1 cellular context compared by ENCODE assay signal in the genomic region with DNA sequence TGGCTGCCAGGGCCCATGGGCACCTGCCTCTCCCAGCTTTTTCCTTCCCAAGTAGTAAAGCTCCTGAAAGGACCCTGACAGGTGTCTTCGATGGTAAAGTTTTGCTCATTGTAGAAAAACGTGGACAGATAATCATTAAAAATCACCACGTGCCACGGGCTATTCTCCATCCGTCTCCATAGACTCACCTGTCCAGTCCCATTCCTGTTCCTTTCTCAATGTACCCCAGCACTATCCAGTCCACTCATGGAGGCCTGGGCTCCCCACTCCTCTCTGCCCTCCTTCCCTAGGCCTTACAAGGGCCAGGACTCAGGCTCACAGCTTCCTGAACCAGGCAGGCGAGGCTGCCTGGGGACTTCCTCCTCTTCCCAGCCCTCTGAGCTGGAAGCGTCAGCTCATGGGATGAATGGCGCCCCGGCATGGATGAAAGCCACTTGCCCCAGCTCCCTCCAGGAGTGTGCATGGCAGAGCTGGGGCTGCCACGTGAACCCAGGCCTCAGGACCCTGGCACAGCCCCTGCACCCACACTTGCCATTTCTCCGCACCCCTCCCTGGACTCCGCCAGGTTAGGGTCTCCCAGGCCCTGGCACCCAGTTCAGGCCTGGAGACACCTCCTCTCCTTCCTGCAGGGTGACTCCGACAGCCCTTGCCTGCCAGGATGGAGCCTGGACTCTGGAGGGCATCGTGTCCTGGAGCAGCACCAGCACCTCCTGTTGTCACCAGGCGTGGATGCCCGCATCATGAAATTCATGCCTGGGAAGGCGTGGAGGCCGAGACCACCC.
TF ChIP-seq lines count a peak whose summit lies in the region.

No MANE protein-coding gene starts in this region.

TF ChIP-seq in HepG2, 621 proteins besides CTCF, POLR2A, EP300 and RAD21 (continued from another document):
- TF ChIP-seq, protein P1, sequence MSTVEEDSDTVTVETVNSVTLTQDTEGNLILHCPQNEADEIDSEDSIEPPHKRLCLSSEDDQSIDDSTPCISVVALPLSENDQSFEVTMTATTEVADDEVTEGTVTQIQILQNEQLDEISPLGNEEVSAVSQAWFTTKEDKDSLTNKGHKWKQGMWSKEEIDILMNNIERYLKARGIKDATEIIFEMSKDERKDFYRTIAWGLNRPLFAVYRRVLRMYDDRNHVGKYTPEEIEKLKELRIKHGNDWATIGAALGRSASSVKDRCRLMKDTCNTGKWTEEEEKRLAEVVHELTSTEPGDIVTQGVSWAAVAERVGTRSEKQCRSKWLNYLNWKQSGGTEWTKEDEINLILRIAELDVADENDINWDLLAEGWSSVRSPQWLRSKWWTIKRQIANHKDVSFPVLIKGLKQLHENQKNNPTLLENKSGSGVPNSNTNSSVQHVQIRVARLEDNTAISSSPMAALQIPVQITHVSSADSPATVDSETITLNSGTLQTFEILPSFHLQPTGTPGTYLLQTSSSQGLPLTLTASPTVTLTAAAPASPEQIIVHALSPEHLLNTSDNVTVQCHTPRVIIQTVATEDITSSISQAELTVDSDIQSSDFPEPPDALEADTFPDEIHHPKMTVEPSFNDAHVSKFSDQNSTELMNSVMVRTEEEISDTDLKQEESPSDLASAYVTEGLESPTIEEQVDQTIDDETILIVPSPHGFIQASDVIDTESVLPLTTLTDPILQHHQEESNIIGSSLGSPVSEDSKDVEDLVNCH (CRISPR knock-in tag; IDR thresholded peaks at IDR 0.05) = no peak
- TF ChIP-seq RARA (CRISPR knock-in tag; IDR thresholded peaks at IDR 0.05) (no peak), FOXA1 (IDR thresholded peaks at IDR 0.05) (no peak), FOXA1 (CRISPR knock-in tag; IDR thresholded peaks at IDR 0.05) (no peak), ZNF761 (CRISPR knock-in tag; conservative IDR thresholded peaks at IDR 0.05) (no peak), ZNF318 (CRISPR knock-in tag; IDR thresholded peaks at IDR 0.05) (no peak), ZNF350 (CRISPR knock-in tag; IDR thresholded peaks at IDR 0.05; ENCODE audit: borderline replicate concordance, low read depth) (no peak), SCMH1 (CRISPR knock-in tag; IDR thresholded peaks at IDR 0.05; ENCODE audit: borderline replicate concordance) (no peak), TFE3 (CRISPR knock-in tag; IDR thresholded peaks at IDR 0.05) (no peak), HNRNPL (IDR thresholded peaks at IDR 0.05; ENCODE audit: low read depth, low read length) (peak; percentile 80), MBD4 (IDR thresholded peaks at IDR 0.05; ENCODE audit: borderline replicate concordance, low read length) (no peak), FOXK1 (CRISPR knock-in tag; IDR thresholded peaks at IDR 0.05; ENCODE audit: borderline replicate concordance, low read depth) (no peak), EED (CRISPR knock-in tag; IDR thresholded peaks at IDR 0.05) (peak; percentile 74; the same call in 1 of the 2 replicates), SRSF1 (optimal IDR thresholded peaks at IDR 0.05; ENCODE audit: low read depth, low read length) (peak; percentile 35), ATF7-NPFF (CRISPR knock-in tag; IDR thresholded peaks at IDR 0.05; ENCODE audit: low read depth) (no peak), HHEX (CRISPR knock-in tag; IDR thresholded peaks at IDR 0.05) (no peak)
- TF ChIP-seq, protein P2, sequence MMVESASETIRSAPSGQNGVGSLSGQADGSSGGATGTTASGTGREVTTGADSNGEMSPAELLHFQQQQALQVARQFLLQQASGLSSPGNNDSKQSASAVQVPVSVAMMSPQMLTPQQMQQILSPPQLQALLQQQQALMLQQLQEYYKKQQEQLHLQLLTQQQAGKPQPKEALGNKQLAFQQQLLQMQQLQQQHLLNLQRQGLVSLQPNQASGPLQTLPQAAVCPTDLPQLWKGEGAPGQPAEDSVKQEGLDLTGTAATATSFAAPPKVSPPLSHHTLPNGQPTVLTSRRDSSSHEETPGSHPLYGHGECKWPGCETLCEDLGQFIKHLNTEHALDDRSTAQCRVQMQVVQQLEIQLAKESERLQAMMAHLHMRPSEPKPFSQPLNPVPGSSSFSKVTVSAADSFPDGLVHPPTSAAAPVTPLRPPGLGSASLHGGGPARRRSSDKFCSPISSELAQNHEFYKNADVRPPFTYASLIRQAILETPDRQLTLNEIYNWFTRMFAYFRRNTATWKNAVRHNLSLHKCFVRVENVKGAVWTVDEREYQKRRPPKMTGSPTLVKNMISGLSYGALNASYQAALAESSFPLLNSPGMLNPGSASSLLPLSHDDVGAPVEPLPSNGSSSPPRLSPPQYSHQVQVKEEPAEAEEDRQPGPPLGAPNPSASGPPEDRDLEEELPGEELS (CRISPR knock-in tag; IDR thresholded peaks at IDR 0.05) = no peak
- TF ChIP-seq, protein P3, sequence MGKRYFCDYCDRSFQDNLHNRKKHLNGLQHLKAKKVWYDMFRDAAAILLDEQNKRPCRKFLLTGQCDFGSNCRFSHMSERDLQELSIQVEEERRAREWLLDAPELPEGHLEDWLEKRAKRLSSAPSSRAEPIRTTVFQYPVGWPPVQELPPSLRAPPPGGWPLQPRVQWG (CRISPR knock-in tag; IDR thresholded peaks at IDR 0.05; ENCODE audit: borderline replicate concordance, low read depth) = no peak
- TF ChIP-seq, protein P4, sequence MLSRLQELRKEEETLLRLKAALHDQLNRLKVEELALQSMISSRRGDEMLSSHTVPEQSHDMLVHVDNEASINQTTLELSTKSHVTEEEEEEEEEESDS (CRISPR knock-in tag; IDR thresholded peaks at IDR 0.05; ENCODE audit: borderline replicate concordance) = no peak
- TF ChIP-seq, protein P5, sequence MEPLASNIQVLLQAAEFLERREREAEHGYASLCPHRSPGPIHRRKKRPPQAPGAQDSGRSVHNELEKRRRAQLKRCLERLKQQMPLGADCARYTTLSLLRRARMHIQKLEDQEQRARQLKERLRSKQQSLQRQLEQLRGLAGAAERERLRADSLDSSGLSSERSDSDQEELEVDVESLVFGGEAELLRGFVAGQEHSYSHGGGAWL (CRISPR knock-in tag; IDR thresholded peaks at IDR 0.05) = no peak
